ENCODE assay signal across 26 cellular contexts in the genomic region with DNA sequence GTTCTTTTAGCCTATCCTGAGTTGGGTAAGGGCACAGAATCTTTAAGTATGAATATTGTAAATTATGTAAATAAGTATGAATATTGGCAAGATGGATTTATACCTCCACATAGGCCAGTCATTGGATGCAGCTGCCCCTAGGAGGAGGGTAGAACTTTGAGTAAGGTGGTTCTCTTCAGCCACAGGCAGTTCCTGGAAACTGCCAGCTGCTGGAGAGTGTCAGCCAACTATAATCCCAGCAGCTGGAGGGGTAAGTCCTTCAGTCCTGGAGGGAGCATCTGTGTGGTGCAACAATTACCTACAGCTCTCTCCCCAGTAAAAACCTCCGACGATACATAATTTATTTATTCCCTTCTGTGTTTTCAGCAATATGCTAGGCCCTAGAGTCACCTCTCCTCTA.
"Had no signal": no experiment of that assay in that cellular context is flagged by ENCODE, and none has a peak within 500 bp of the region (broad histone marks: within the 10 kb centered on the region; RNA-seq: fewer than 3 reads in every experiment).

No MANE protein-coding gene starts in this region.

- ATAC-seq: esophagus mucosa; foreskin keratinocyte; gastroesophageal sphincter; heart left ventricle; left cardiac atrium; left lung; naive thymus-derived CD8-positive, alpha-beta T cell; pancreas; sciatic nerve; stimulated activated effector memory CD8-positive, alpha-beta T cell treated with anti-CD3 and anti-CD28 coated beads, Interleukin-12 subunit alpha, Interleukin-12 subunit beta, amount 100 ng/mL, for 72 hours had no signal

- H3K36me3 Mint-ChIP-seq: stimulated activated effector memory CD8-positive, alpha-beta T cell treated with anti-CD3 and anti-CD28 coated beads, Interleukin-12 subunit alpha, Interleukin-12 subunit beta, amount 100 ng/mL, for 72 hours had no signal

- DNase-seq: colonic mucosa; effector CD8-positive, alpha-beta T cell; endodermal cell; foreskin keratinocyte; heart left ventricle; left cardiac atrium; left lung; mesenchymal stem cell; midbrain; naive thymus-derived CD8-positive, alpha-beta T cell; nephron progenitor cell; occipital lobe; pancreas; stimulated activated CD4-positive, alpha-beta T cell treated with anti-CD3 and anti-CD28 coated beads, Interleukin-2, amount 100 ng/mL, for 24 hours; stimulated activated CD4-positive, alpha-beta T cell treated with anti-CD3 and anti-CD28 coated beads, Interleukin-4, amount 100 ng/mL, for 24 hours; stimulated activated naive CD4-positive, alpha-beta T cell treated with Interleukin-2 at 50 U/mL for 16 hours; stomach; thyroid gland had no signal

- H3K4me3 ChIP-seq: colonic mucosa, gastroesophageal sphincter, heart left ventricle, hepatocyte, left lung, pancreas, right atrium auricular region, stomach, thyroid gland had no signal

- H3K27ac Mint-ChIP-seq: dendritic cell treated with granulocyte-macrophage colony-stimulating factor and Interleukin-4, amounts not matched to agents 40 ng/mL and 50 ng/mL, for 4 days; endodermal cell; naive thymus-derived CD8-positive, alpha-beta T cell; nephron progenitor cell; progenitor cell of endocrine pancreas; stimulated activated effector memory CD8-positive, alpha-beta T cell treated with anti-CD3 and anti-CD28 coated beads, Interleukin-12 subunit alpha, Interleukin-12 subunit beta, amount 100 ng/mL, for 72 hours had no signal

- H3K4me1 Mint-ChIP-seq: endodermal cell; stimulated activated effector memory CD8-positive, alpha-beta T cell treated with anti-CD3 and anti-CD28 coated beads, Interleukin-12 subunit alpha, Interleukin-12 subunit beta, amount 100 ng/mL, for 72 hours had no signal

- H3K4me3 Mint-ChIP-seq: dendritic cell treated with granulocyte-macrophage colony-stimulating factor and Interleukin-4, amounts not matched to agents 40 ng/mL and 50 ng/mL, for 4 days; endodermal cell; naive thymus-derived CD8-positive, alpha-beta T cell; nephron progenitor cell; stimulated activated effector memory CD8-positive, alpha-beta T cell treated with anti-CD3 and anti-CD28 coated beads, Interleukin-12 subunit alpha, Interleukin-12 subunit beta, amount 100 ng/mL, for 72 hours had no signal

- H3K9me3 Mint-ChIP-seq: dendritic cell treated with granulocyte-macrophage colony-stimulating factor and Interleukin-4, amounts not matched to agents 40 ng/mL and 50 ng/mL, for 4 days; endodermal cell; stimulated activated effector memory CD8-positive, alpha-beta T cell treated with anti-CD3 and anti-CD28 coated beads, Interleukin-12 subunit alpha, Interleukin-12 subunit beta, amount 100 ng/mL, for 72 hours had no signal
